1 cellular context compared by ENCODE assay signal in the genomic region with DNA sequence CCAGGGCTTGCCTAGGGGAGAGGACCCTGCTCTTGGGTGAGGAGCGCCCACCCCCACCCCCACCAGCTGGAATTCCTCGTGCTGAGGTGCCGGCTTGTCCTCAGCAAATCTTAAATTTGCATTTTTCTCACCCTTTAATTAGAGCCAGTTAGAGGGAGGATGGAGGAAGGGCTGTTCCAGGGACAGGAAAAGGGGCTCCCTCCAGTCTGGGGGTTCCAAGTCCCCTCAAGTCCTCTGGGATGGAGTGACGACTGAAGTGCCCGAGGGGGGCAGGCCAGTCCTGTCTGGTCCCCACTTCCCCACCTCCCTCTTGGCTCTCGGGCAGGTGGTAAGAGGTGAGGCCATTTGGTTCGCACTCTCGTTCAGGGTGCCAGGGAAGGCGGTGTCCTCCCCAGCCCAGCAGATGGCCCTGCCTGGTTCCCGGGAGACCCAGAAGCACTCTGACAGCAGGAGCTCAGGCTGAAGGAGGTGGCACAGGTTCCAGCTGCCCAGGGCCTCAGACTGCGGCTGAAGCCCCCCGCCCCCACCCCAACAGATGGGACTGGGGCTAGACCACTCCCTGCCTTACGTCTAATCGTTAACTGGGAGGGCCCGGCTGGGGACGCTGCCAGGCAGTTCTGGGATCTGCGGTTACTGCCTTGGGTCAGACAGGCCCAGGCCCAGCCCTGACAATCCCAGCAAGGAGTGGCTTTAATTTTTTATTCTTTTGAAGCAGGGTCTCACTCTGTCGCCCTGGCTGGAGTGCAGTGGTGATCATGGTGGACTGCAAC.
TF ChIP-seq lines count a peak whose summit lies in the region.

No MANE protein-coding gene starts in this region.

TF ChIP-seq in HepG2, 621 proteins besides CTCF, POLR2A, EP300 and RAD21 (continues in another document):
- TF ChIP-seq NFYC (CRISPR knock-in tag; IDR thresholded peaks at IDR 0.05) (no peak), IKZF4 (CRISPR knock-in tag; IDR thresholded peaks at IDR 0.05; ENCODE audit: borderline replicate concordance, low read depth, not compliant biosample characterization) (no peak), RAD51 (IDR thresholded peaks at IDR 0.05; ENCODE audit: borderline replicate concordance) (no peak), ZNF737 (CRISPR knock-in tag; IDR thresholded peaks at IDR 0.05; ENCODE audit: borderline replicate concordance) (no peak), NFRKB (IDR thresholded peaks at IDR 0.05) (no peak), HCFC1 (IDR thresholded peaks at IDR 0.05; ENCODE audit: low read depth, low read length) (no peak), ZNF484 (CRISPR knock-in tag; IDR thresholded peaks at IDR 0.05; ENCODE audit: borderline replicate concordance, low read depth) (no peak), NFKB2 (CRISPR knock-in tag; IDR thresholded peaks at IDR 0.05; ENCODE audit: borderline replicate concordance) (no peak), KAT2B (IDR thresholded peaks at IDR 0.05; ENCODE audit: borderline replicate concordance, low read depth, low read length) (no peak), ZNF546 (CRISPR knock-in tag; conservative IDR thresholded peaks at IDR 0.05) (0 out of 2 replicates have a peak, but pooled peaks have one; percentile 3), ARHGAP35 (CRISPR knock-in tag; IDR thresholded peaks at IDR 0.05; ENCODE audit: borderline replicate concordance) (no peak), ZMYM3 (CRISPR knock-in tag; IDR thresholded peaks at IDR 0.05) (no peak), CREM (IDR thresholded peaks at IDR 0.05) (no peak), CREM (CRISPR knock-in tag; IDR thresholded peaks at IDR 0.05) (no peak), RFXANK (CRISPR knock-in tag; IDR thresholded peaks at IDR 0.05) (no peak), ZNF569 (CRISPR knock-in tag; IDR thresholded peaks at IDR 0.05; ENCODE audit: borderline replicate concordance) (no peak), ZNF883 (CRISPR knock-in tag; IDR thresholded peaks at IDR 0.05; ENCODE audit: not compliant biosample characterization) (no peak), SSRP1 (CRISPR knock-in tag; IDR thresholded peaks at IDR 0.05) (peak; percentile 40; the same call in 1 of the 2 replicates), ZNF709 (CRISPR knock-in tag; IDR thresholded peaks at IDR 0.05) (0 out of 2 replicates have a peak, but pooled peaks have one; percentile 13), ZNF256 (CRISPR knock-in tag; conservative IDR thresholded peaks at IDR 0.05) (no peak), ETV6 (CRISPR knock-in tag; conservative IDR thresholded peaks at IDR 0.05) (0 out of 2 replicates have a peak, but pooled peaks have one; percentile 25), STAG1 (CRISPR knock-in tag; IDR thresholded peaks at IDR 0.05) (no peak), RBFOX2 (IDR thresholded peaks at IDR 0.05; ENCODE audit: low read depth, low read length) (peak; percentile 69; the same call in 1 of the 2 replicates), ETS1 (CRISPR knock-in tag; IDR thresholded peaks at IDR 0.05) (no peak), PHF5A (CRISPR knock-in tag; IDR thresholded peaks at IDR 0.05; ENCODE audit: low read depth, unreplicated experiment) (no peak), CC2D1A (CRISPR knock-in tag; IDR thresholded peaks at IDR 0.05) (no peak), ZNF136 (CRISPR knock-in tag; IDR thresholded peaks at IDR 0.05; ENCODE audit: low read depth) (no peak), SP1 (IDR thresholded peaks at IDR 0.05) (no peak), SP1 (CRISPR knock-in tag; IDR thresholded peaks at IDR 0.05) (peak; percentile 38; the same call in 1 of the 2 replicates), ZNF841 (CRISPR knock-in tag; IDR thresholded peaks at IDR 0.05; ENCODE audit: borderline replicate concordance) (0 out of 2 replicates have a peak, but pooled peaks have one; percentile 27), HMG20B (CRISPR knock-in tag; conservative IDR thresholded peaks at IDR 0.05) (no peak), ZNF7 (CRISPR knock-in tag; IDR thresholded peaks at IDR 0.05) (no peak), THRA (CRISPR knock-in tag; IDR thresholded peaks at IDR 0.05; ENCODE audit: borderline replicate concordance) (no peak), MED1 (CRISPR knock-in tag; IDR thresholded peaks at IDR 0.05) (no peak), RBAK (CRISPR knock-in tag; IDR thresholded peaks at IDR 0.05) (no peak), HNRNPH1 (optimal IDR thresholded peaks at IDR 0.05; ENCODE audit: low read depth, low read length) (peak; percentile 44), NCOA5 (CRISPR knock-in tag; IDR thresholded peaks at IDR 0.05) (no peak), ZNF143 (CRISPR knock-in tag; IDR thresholded peaks at IDR 0.05) (no peak), ELF3 (CRISPR knock-in tag; IDR thresholded peaks at IDR 0.05) (no peak), ZBTB7A (CRISPR knock-in tag; IDR thresholded peaks at IDR 0.05) (0 out of 2 replicates have a peak, but pooled peaks have one; percentile 32), MIXL1 (CRISPR knock-in tag; IDR thresholded peaks at IDR 0.05) (no peak), YY1 (IDR thresholded peaks at IDR 0.05; ENCODE audit: insufficient read depth, insufficient replicate concordance, low read depth, low read length) (no peak), ADNP (CRISPR knock-in tag; IDR thresholded peaks at IDR 0.05) (no peak), RARA (CRISPR knock-in tag; IDR thresholded peaks at IDR 0.05) (no peak), ZNF816 (CRISPR knock-in tag; IDR thresholded peaks at IDR 0.05; ENCODE audit: borderline replicate concordance) (no peak), NFE2L1 (CRISPR knock-in tag; IDR thresholded peaks at IDR 0.05; ENCODE audit: borderline replicate concordance) (no peak), ZGPAT (CRISPR knock-in tag; IDR thresholded peaks at IDR 0.05) (no peak), ZNF3 (CRISPR knock-in tag; IDR thresholded peaks at IDR 0.05) (no peak), ZNF652 (CRISPR knock-in tag; IDR thresholded peaks at IDR 0.05; ENCODE audit: borderline replicate concordance, low read depth) (no peak), ZNF253 (CRISPR knock-in tag; IDR thresholded peaks at IDR 0.05; ENCODE audit: borderline replicate concordance) (no peak), ONECUT2 (CRISPR knock-in tag; IDR thresholded peaks at IDR 0.05) (peak; percentile 53; the same call in 1 of the 2 replicates), ZNF713 (CRISPR knock-in tag; IDR thresholded peaks at IDR 0.05) (no peak), JUND (CRISPR knock-in tag; IDR thresholded peaks at IDR 0.05) (no peak), NFYB (CRISPR knock-in tag; IDR thresholded peaks at IDR 0.05) (no peak), MTF1 (CRISPR knock-in tag; IDR thresholded peaks at IDR 0.05) (no peak), CHCHD3 (CRISPR knock-in tag; IDR thresholded peaks at IDR 0.05) (no peak), ZBTB20 (CRISPR knock-in tag; IDR thresholded peaks at IDR 0.05; ENCODE audit: borderline replicate concordance, low read depth) (no peak), AKAP8 (CRISPR knock-in tag; IDR thresholded peaks at IDR 0.05) (peak; percentile 81; the same call in 1 of the 2 replicates), ZSCAN21 (CRISPR knock-in tag; IDR thresholded peaks at IDR 0.05; ENCODE audit: borderline replicate concordance) (no peak), POLR2AphosphoS5 (IDR thresholded peaks at IDR 0.05; ENCODE audit: low read depth, low read length) (peak; percentile 62), NBN (conservative IDR thresholded peaks at IDR 0.05) (no peak), SP2 (CRISPR knock-in tag; IDR thresholded peaks at IDR 0.05) (no peak), RARG (CRISPR knock-in tag; IDR thresholded peaks at IDR 0.05; ENCODE audit: low read depth) (no peak), SALL1 (CRISPR knock-in tag; IDR thresholded peaks at IDR 0.05) (no peak), NAIF1 (CRISPR knock-in tag; IDR thresholded peaks at IDR 0.05; ENCODE audit: borderline replicate concordance) (no peak), KDM5B (CRISPR knock-in tag; IDR thresholded peaks at IDR 0.05; ENCODE audit: borderline replicate concordance) (no peak), YEATS4 (CRISPR knock-in tag; IDR thresholded peaks at IDR 0.05; ENCODE audit: borderline replicate concordance) (no peak)
- TF ChIP-seq, protein P1, sequence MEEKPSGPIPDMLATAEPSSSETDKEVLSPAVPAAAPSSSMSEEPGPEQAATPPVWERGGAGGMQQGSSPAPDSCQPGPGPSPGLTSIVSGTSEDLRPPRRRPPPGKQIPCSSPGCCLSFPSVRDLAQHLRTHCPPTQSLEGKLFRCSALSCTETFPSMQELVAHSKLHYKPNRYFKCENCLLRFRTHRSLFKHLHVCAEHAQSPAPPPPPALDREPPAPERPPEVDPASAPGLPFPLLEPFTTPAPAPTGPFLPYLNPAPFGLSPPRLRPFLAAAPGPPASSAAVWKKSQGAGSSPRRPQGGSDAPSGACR (CRISPR knock-in tag; IDR thresholded peaks at IDR 0.05): no peak
- TF ChIP-seq, protein P2, sequence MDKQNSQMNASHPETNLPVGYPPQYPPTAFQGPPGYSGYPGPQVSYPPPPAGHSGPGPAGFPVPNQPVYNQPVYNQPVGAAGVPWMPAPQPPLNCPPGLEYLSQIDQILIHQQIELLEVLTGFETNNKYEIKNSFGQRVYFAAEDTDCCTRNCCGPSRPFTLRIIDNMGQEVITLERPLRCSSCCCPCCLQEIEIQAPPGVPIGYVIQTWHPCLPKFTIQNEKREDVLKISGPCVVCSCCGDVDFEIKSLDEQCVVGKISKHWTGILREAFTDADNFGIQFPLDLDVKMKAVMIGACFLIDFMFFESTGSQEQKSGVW (CRISPR knock-in tag; IDR thresholded peaks at IDR 0.05; ENCODE audit: borderline replicate concordance): no peak
- TF ChIP-seq, protein P3, sequence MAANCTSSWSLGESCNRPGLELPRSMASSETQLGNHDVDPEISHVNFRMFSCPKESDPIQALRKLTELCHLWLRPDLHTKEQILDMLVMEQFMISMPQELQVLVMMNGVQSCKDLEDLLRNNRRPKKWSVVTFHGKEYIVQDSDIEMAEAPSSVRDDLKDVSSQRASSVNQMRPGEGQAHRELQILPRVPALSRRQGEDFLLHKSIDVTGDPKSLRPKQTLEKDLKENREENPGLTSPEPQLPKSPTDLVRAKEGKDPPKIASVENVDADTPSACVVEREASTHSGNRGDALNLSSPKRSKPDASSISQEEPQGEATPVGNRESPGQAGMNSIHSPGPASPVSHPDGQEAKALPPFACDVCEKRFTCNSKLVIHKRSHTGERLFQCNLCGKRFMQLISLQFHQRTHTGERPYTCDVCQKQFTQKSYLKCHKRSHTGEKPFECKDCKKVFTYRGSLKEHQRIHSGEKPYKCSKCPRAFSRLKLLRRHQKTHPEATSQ (CRISPR knock-in tag; IDR thresholded peaks at IDR 0.05; ENCODE audit: borderline replicate concordance): 0 out of 2 replicates have a peak, but pooled peaks have one; percentile 8
- TF ChIP-seq, protein P4, sequence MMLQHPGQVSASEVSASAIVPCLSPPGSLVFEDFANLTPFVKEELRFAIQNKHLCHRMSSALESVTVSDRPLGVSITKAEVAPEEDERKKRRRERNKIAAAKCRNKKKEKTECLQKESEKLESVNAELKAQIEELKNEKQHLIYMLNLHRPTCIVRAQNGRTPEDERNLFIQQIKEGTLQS (CRISPR knock-in tag; IDR thresholded peaks at IDR 0.05): no peak
- TF ChIP-seq, protein P5, sequence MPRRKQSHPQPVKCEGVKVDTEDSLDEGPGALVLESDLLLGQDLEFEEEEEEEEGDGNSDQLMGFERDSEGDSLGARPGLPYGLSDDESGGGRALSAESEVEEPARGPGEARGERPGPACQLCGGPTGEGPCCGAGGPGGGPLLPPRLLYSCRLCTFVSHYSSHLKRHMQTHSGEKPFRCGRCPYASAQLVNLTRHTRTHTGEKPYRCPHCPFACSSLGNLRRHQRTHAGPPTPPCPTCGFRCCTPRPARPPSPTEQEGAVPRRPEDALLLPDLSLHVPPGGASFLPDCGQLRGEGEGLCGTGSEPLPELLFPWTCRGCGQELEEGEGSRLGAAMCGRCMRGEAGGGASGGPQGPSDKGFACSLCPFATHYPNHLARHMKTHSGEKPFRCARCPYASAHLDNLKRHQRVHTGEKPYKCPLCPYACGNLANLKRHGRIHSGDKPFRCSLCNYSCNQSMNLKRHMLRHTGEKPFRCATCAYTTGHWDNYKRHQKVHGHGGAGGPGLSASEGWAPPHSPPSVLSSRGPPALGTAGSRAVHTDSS (CRISPR knock-in tag; conservative IDR thresholded peaks at IDR 0.05): no peak
